ENCODE assay signal across 20 cellular contexts in the genomic region with DNA sequence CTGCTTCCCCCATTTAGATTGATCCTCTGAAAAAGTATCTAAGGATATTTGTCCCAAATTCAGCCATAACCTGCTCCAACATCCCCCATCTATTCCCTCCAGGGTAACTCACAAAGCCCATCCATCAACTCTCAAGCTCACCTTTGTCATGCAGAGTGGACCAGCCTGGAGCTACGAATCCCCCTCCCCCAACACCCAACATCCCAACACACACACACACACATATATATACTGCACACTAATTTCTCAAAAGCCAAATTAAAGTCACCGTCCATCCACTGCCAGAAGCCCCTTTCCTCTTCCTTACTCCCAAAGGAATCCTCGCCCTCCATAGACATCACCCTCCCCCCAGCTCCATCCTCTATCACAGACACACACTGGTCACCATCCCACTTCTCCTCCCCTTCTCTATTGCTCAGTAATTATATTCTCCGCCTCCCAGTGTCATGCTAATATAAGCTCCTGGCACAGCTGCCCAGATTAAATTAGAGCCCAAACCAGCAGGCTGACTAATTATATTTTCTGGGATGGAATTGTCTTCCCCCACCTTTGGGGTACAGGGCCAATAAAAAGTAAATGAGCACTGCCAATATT. TPM values are rescaled to one million over a fixed set of nuclear protein-coding genes. Genes with fewer than 3 reads are reported as not detected.
A peak's percentile ranks its signal among the peaks of the same experiment; 100 is the strongest.
DNase-seq lines count a peak whose midpoint lies in the region; ATAC-seq, FAIRE-seq and TF ChIP-seq lines count a peak whose summit lies in the region.
"Had no signal": no experiment of that assay in that cellular context is flagged by ENCODE, and none has a peak within 500 bp of the region (broad histone marks: within the 10 kb centered on the region; RNA-seq: fewer than 3 reads in every experiment).

No MANE protein-coding gene starts in this region.

- POLR2A ChIA-PET in H1 (lab: Charles Lee; ENCODE audit: partially characterized antibody) = interaction anchor here (0.7 to 3.8 kb wide), 5 partner anchors 12 to 70 kb away, joined by 3 to 12 read pairs (median 5); partner anchors contain the start of gene NEUROD4

- FAIRE-seq in H1 (lab: Jason Lieb, UNC) = peak; percentile 78
- FAIRE-seq: K562 had no signal

- WGBS in H1 (ENCODE audit: extremely low coverage in 1 of 2, insufficient coverage in 1 of 2, insufficient read length in 1 of 2, insufficient replicate concordance in 2 of 2, low coverage in 1 of 2, low lambda C conversion rate in 2 of 2, missing lambda C conversion rate in 1 of 2), 2 experiments = 58% methylated on average over 4 of the region's 4 CpGs; no CpG with 5 or more reads in 1 of the 2 experiments

- H3K4me3 ChIP-seq in H1 (ENCODE audit: extremely low read depth in 1 of 4, insufficient read depth in 2 of 4, low read depth in 3 of 4, low read length in 4 of 4) = peak overlapping the region in 2 of 4 experiments; percentile 12 to 13; a peak in 2 of 8 replicates
- H3K4me3 ChIP-seq in neural progenitor cell = no peak overlapping the region
- H3K4me3 ChIP-seq: K562, SJCRH30 had no signal

- H3K27me3 ChIP-seq in H1 (replicated peaks in 1 of 4; ENCODE audit: control insufficient read depth in 3 of 4, extremely low read depth in 1 of 4, insufficient read depth in 3 of 4, low read length in 3 of 4) (no peaks in the 10 kb centered on the region), neural progenitor cell (no peaks in the 10 kb centered on the region)
- H3K27me3 ChIP-seq: SJCRH30 had no signal

- H3K36me3 ChIP-seq in H1 (ENCODE audit: control insufficient read depth in 2 of 4, insufficient read depth in 4 of 4, low read length in 3 of 4) (no peaks in the 10 kb centered on the region), neural progenitor cell (no peaks in the 10 kb centered on the region)
- H3K36me3 ChIP-seq: SJCRH30 had no signal

- no peak overlapping the region for H3K14ac ChIP-seq in H1 (ENCODE audit: insufficient read length)

- H3K27me3 Mint-ChIP-seq in neural progenitor cell (ENCODE audit: insufficient read depth, low read depth) = peaks cover 2% of the 10 kb centered on the region
- H3K27me3 Mint-ChIP-seq in stimulated activated naive B cell treated with anti-CD40 and anti-IgM and Interleukin-4, amounts not matched to agents 10 μg/mL and 1 μg/mL and 100 μg/mL, for 72 hours = peaks cover 8 to 9% of the 10 kb centered on the region in 2 donors

- H3K4me2 ChIP-seq in H1 (ENCODE audit: insufficient read depth in 1 of 2, low read depth in 2 of 2, low read length in 2 of 2) = peak overlapping the region; percentile 53
- peak overlapping the region; percentile 48 for H3K4me2 ChIP-seq in neural progenitor cell

- no peak overlapping the region for H4K8ac ChIP-seq in H1 (ENCODE audit: extremely low read depth, insufficient read depth, low read length)

- H2BK120ac ChIP-seq in H1 (replicated peaks; ENCODE audit: low read depth, low read length) = no peak overlapping the region

- CTCF ChIA-PET in H1 (lab: Charles Lee; ENCODE audit: partially characterized antibody) = interaction anchor here (0.6 to 13.9 kb wide), 19 partner anchors 9 to 1260 kb away, joined by 3 to 627 read pairs (median 4); partner anchors contain the start of genes ANKRD52 and NEUROD4

- H3F3A ChIP-seq in neural progenitor cell (ENCODE audit: low read depth) = peaks cover 11% of the 10 kb centered on the region

- H4K20me1 ChIP-seq in H1 (replicated peaks in 1 of 2; ENCODE audit: control insufficient read depth in 1 of 2, insufficient read depth in 2 of 2, low read length in 2 of 2) (no peaks in the 10 kb centered on the region), neural progenitor cell (ENCODE audit: low read depth) (no peaks in the 10 kb centered on the region)

- H4K91ac ChIP-seq in H1 (replicated peaks; ENCODE audit: insufficient read length, low read length) = peak overlapping the region; percentile 45

- H2AFZ ChIP-seq in H1 (ENCODE audit: low read length) (no peak overlapping the region), neural progenitor cell (replicated peaks) (peak overlapping the region; percentile 19)

- H3K27ac ChIP-seq in H1 (ENCODE audit: low read depth, low read length) (peak overlapping the region; percentile 64), neural progenitor cell (no peak overlapping the region)
- H3K27ac ChIP-seq: 22Rv1, SJCRH30 had no signal

- no peaks in the 10 kb centered on the region for H3K9me3 Mint-ChIP-seq in neural progenitor cell
- H3K9me3 Mint-ChIP-seq in stimulated activated naive B cell treated with anti-CD40 and anti-IgM and Interleukin-4, amounts not matched to agents 10 μg/mL and 1 μg/mL and 100 μg/mL, for 72 hours = peaks cover 0 to 6% of the 10 kb centered on the region in 2 donors
- H3K9me3 Mint-ChIP-seq: CD8-positive, alpha-beta memory T cell had no signal

- H3K4ac ChIP-seq in H1 (replicated peaks; ENCODE audit: insufficient read length, low read depth, low read length) = no peak overlapping the region

- H3K79me1 ChIP-seq in H1 (ENCODE audit: low read depth, low read length) = no peaks in the 10 kb centered on the region

- H4K5ac ChIP-seq in H1 (ENCODE audit: insufficient read length, low read depth, low read length) = peak overlapping the region; percentile 20

- peak overlapping the region; percentile 80; the same call in 1 of the 2 replicates for H2BK5ac ChIP-seq in H1 (ENCODE audit: low read depth, low read length)

- H3K9ac ChIP-seq in H1 (replicated peaks in 1 of 4; ENCODE audit: extremely low read depth in 1 of 4, low read depth in 3 of 4, low read length in 3 of 4) (no peak overlapping the region), neural progenitor cell (no peak overlapping the region)

- H3K56ac ChIP-seq in H1 (replicated peaks; ENCODE audit: insufficient read length, low read depth, low read length) = no peak overlapping the region

- H3K36me3 Mint-ChIP-seq in neural progenitor cell = no peaks in the 10 kb centered on the region
- peaks cover 2 to 12% of the 10 kb centered on the region in 2 donors for H3K36me3 Mint-ChIP-seq in stimulated activated naive B cell treated with anti-CD40 and anti-IgM and Interleukin-4, amounts not matched to agents 10 μg/mL and 1 μg/mL and 100 μg/mL, for 72 hours

- peak overlapping the region; percentile 91 for H3K18ac ChIP-seq in H1 (ENCODE audit: extremely low read depth, low read length)

- peak; percentile 14 for DNase-seq in NCI-H1092 treated with DMSO at 0.1 percent for 48 hours (lab: John Stamatoyannopoulos, UW)
- no peak for DNase-seq in NCI-H1092 (lab: John Stamatoyannopoulos, UW)
- DNase-seq in NCI-H524 treated with DMSO at 0.1 percent for 48 hours (lab: John Stamatoyannopoulos, UW) = peak; percentile 48
- DNase-seq in H1 (ENCODE audit: low read depth in 1 of 2, low spot score in 2 of 2) = no peak
- peak; percentile 30 for DNase-seq in neural progenitor cell (ENCODE audit: low spot score)
- no peak for DNase-seq in NCI-H187 (lab: John Stamatoyannopoulos, UW)
- DNase-seq in activated naive CD4-positive, alpha-beta T cell treated with anti-CD3 and anti-CD28 coated beads, Interleukin-2, amount 50 U/mL, for 16 hours = no peak
- no peak for DNase-seq in stimulated activated naive B cell treated with anti-CD40 and anti-IgM and Interleukin-4, amounts not matched to agents 10 μg/mL and 1 μg/mL and 100 μg/mL, for 72 hours
- DNase-seq: CD8-positive, alpha-beta memory T cell; HCEC 1CT; NCI-H2029; NCI-H226; OCI-M1; RPMI8226; SJCRH30 had no signal

- TF ChIP-seq CTCF in H1 (IDR thresholded peaks at IDR 0.05; ENCODE audit: control extremely low read depth in 1 of 3, insufficient read depth in 1 of 3, low read depth in 1 of 3, low read length in 3 of 3) (no peak), neural progenitor cell (IDR thresholded peaks at IDR 0.05) (no peak)

- no peak for TF ChIP-seq POLR2A in H1 (IDR thresholded peaks at IDR 0.05; ENCODE audit: control extremely low read depth in 1 of 2, low read depth in 2 of 2, low read length in 2 of 2)

- H3K4me1 ChIP-seq in H1 (replicated peaks in 1 of 4; ENCODE audit: control insufficient read depth in 3 of 4, insufficient read depth in 4 of 4, low read length in 3 of 4) = peaks cover 3 to 15% (median 11%) of the 10 kb centered on the region in 4 experiments; a peak in 5 of 7 replicates
- peaks cover 13% of the 10 kb centered on the region for H3K4me1 ChIP-seq in neural progenitor cell
- H3K4me1 ChIP-seq: SJCRH30 had no signal

- H3K9me3 ChIP-seq in H1 (ENCODE audit: insufficient read depth in 2 of 2, low read depth in 1 of 2, low read length in 1 of 2) (no peaks in the 10 kb centered on the region), neural progenitor cell (ENCODE audit: low read depth) (no peaks in the 10 kb centered on the region)
- H3K9me3 ChIP-seq: SJCRH30 had no signal

- TF ChIP-seq EP300 in H1 (IDR thresholded peaks at IDR 0.05; ENCODE audit: borderline replicate concordance in 1 of 2, low read depth in 2 of 2, low read length in 2 of 2) = no peak

- no peaks in the 10 kb centered on the region; the same call in 1 of the 2 replicates for H3K23me2 ChIP-seq in H1 (ENCODE audit: low read depth, low read length)

- no peak overlapping the region for H2BK15ac ChIP-seq in H1 (ENCODE audit: low read length)

- peak overlapping the region; percentile 91; the same call in 1 of the 2 replicates for H2BK20ac ChIP-seq in H1 (ENCODE audit: low read length)

- H3K79me2 ChIP-seq in H1 (ENCODE audit: control insufficient read depth in 1 of 2, insufficient read depth in 2 of 2, low read length in 2 of 2) = no peaks in the 10 kb centered on the region
- H3K79me2 ChIP-seq in neural progenitor cell (ENCODE audit: low read depth) = no peaks in the 10 kb centered on the region

- no peak overlapping the region for H3K4me3 Mint-ChIP-seq in neural progenitor cell
- no peak overlapping the region for H3K4me3 Mint-ChIP-seq in stimulated activated naive B cell treated with anti-CD40 and anti-IgM and Interleukin-4, amounts not matched to agents 10 μg/mL and 1 μg/mL and 100 μg/mL, for 72 hours
- H3K4me3 Mint-ChIP-seq: CD8-positive, alpha-beta memory T cell had no signal

- H3K4me1 Mint-ChIP-seq in neural progenitor cell = peaks cover 13% of the 10 kb centered on the region
- H3K4me1 Mint-ChIP-seq in stimulated activated naive B cell treated with anti-CD40 and anti-IgM and Interleukin-4, amounts not matched to agents 10 μg/mL and 1 μg/mL and 100 μg/mL, for 72 hours = peaks cover 13 to 15% of the 10 kb centered on the region in 2 donors

- no peak for TF ChIP-seq RAD21 in H1 (IDR thresholded peaks at IDR 0.05 in 1 of 2, conservative IDR thresholded peaks at IDR 0.05 in 1 of 2; ENCODE audit: low read depth in 2 of 2, low read length in 2 of 2)

- H3K23ac ChIP-seq in H1 (ENCODE audit: insufficient read length) = no peak overlapping the region

- peak overlapping the region; percentile 56; the same call in 1 of the 2 replicates for H2BK12ac ChIP-seq in H1 (ENCODE audit: low read depth, low read length)

- no peak overlapping the region for H2AK5ac ChIP-seq in H1 (ENCODE audit: low read depth, low read length)

- no peak for ATAC-seq in stimulated activated naive B cell treated with anti-CD40 and anti-IgM and Interleukin-4, amounts not matched to agents 10 μg/mL and 1 μg/mL and 100 μg/mL, for 72 hours (replicated peaks)
- ATAC-seq: K562 had no signal

- peak overlapping the region; percentile 14 for H3K27ac Mint-ChIP-seq in neural progenitor cell
- no peak overlapping the region for H3K27ac Mint-ChIP-seq in stimulated activated naive B cell treated with anti-CD40 and anti-IgM and Interleukin-4, amounts not matched to agents 10 μg/mL and 1 μg/mL and 100 μg/mL, for 72 hours

RNA-seq across cellular contexts. Expression of gene TESPA1, which starts 13.4 kb away (rescaled TPM):
- total RNA-seq in H1 (2021; fragmentation: NEBNext Ultra II Directional; extraction: Animal tissue kit (Norgen Biotek cat#: 25700)) = not detected in 2 replicates
- polyA plus RNA-seq in H1 (2011; rRNA removed) = not detected in 2 replicates
- polyA plus RNA-seq in H1 (2011; cell fraction: cytosol; rRNA removed) = not detected
- 0.07 TPM for polyA plus RNA-seq in H1 (2011; cell fraction: nucleus; rRNA removed)
- not detected in 4 replicates for polyA plus RNA-seq in H1 (2012, experiment 1 of 2)
- not detected for polyA plus RNA-seq in H1 (2012, experiment 2 of 2)
- 0.10 TPM for polyA plus RNA-seq in H1 (2013, experiment 1 of 2)
- 0.07 TPM for polyA plus RNA-seq in H1 (2013, experiment 2 of 2)
- polyA minus RNA-seq in H1 (2011; rRNA and poly(A)+ RNA removed) = 0.19 TPM in 1 of 2 replicates, not detected in the other
- not detected for polyA minus RNA-seq in H1 (2011; cell fraction: cytosol; rRNA and poly(A)+ RNA removed)
- not detected for polyA minus RNA-seq in H1 (2011; cell fraction: nucleus; rRNA and poly(A)+ RNA removed)
- not detected in 2 replicates for total RNA-seq in neural progenitor cell (ENCODE audit: low replicate concordance)
- total RNA-seq: SJCRH30 had no signal
- polyA plus RNA-seq: BJ had no signal

RNA-seq across cellular contexts. Expression of gene NEUROD4, which starts 21.8 kb away (rescaled TPM):
- not detected in 2 replicates for total RNA-seq in H1 (2021; fragmentation: NEBNext Ultra II Directional; extraction: Animal tissue kit (Norgen Biotek cat#: 25700))
- polyA plus RNA-seq in H1 (2011; rRNA removed) = not detected in 2 replicates
- not detected for polyA plus RNA-seq in H1 (2011; cell fraction: cytosol; rRNA removed)
- not detected for polyA plus RNA-seq in H1 (2011; cell fraction: nucleus; rRNA removed)
- polyA plus RNA-seq in H1 (2012, experiment 1 of 2) = not detected in 4 replicates
- polyA plus RNA-seq in H1 (2012, experiment 2 of 2) = not detected
- not detected for polyA plus RNA-seq in H1 (2013, experiment 1 of 2)
- not detected for polyA plus RNA-seq in H1 (2013, experiment 2 of 2)
- not detected in 2 replicates for polyA minus RNA-seq in H1 (2011; rRNA and poly(A)+ RNA removed)
- not detected for polyA minus RNA-seq in H1 (2011; cell fraction: cytosol; rRNA and poly(A)+ RNA removed)
- not detected for polyA minus RNA-seq in H1 (2011; cell fraction: nucleus; rRNA and poly(A)+ RNA removed)
- 0.62 and 1.8 TPM in 2 replicates for total RNA-seq in neural progenitor cell (ENCODE audit: low replicate concordance)
- total RNA-seq: CD8-positive, alpha-beta memory T cell; HT1080; K562; SJCRH30; T-helper 2 cell treated with Interferon-gamma antibody and Interleukin-4, amounts not matched to agents 100 ng/mL and 5 ng/mL, for 36 hours had no signal
- polyA plus RNA-seq: BJ; CD8-positive, alpha-beta memory T cell; K562 had no signal

Comparison
In these comparisons a context has a peak if more than half of its experiments do, and no peak if none do; other contexts are left out.
1. DNase-seq: peak in NCI-H1092 treated with DMSO at 0.1 percent for 48 hours (single experiment), NCI-H524 treated with DMSO at 0.1 percent for 48 hours (single experiment) and neural progenitor cell (single experiment); none in NCI-H1092 (single experiment), H1 (0 of 2), NCI-H187 (0 of 2), activated naive CD4-positive, alpha-beta T cell treated with anti-CD3 and anti-CD28 coated beads, Interleukin-2, amount 50 U/mL, for 16 hours (single experiment) and stimulated activated naive B cell treated with anti-CD40 and anti-IgM and Interleukin-4, amounts not matched to agents 10 μg/mL and 1 μg/mL and 100 μg/mL, for 72 hours (single experiment).